18 cellular contexts compared by ENCODE assay signal in genomic region chr14:31568671-31569070, GRCh38. TPM values are rescaled to one million over a fixed set of nuclear protein-coding genes. Genes with fewer than 3 reads are reported as not detected.
DNase-seq lines count a peak whose midpoint lies in the region; ATAC-seq, FAIRE-seq and TF ChIP-seq lines count a peak whose summit lies in the region.
"Had no signal": no experiment of that assay in that cellular context is flagged by ENCODE, and none has a peak within 500 bp of the region (broad histone marks: within the 10 kb centered on the region; RNA-seq: fewer than 3 reads in every experiment).

No MANE protein-coding gene starts in this region.

- no peak overlapping the region for H3K9ac ChIP-seq in HepG2 (ENCODE audit: insufficient read depth, low read depth, low read length)

- H3K27me3 Mint-ChIP-seq in type B pancreatic cell = no peaks in the 10 kb centered on the region

- no peak overlapping the region for H3K4me3 Mint-ChIP-seq in type B pancreatic cell
- H3K4me3 Mint-ChIP-seq: immature natural killer cell, neural crest cell had no signal

- ATAC-seq in HepG2 (no peak), right lobe of liver (no peak)
- ATAC-seq: SK-N-SH treated with all-trans-retinoic acid at 6 μM for 48 hours had no signal

- intact Hi-C loops in HepG2 (cut with micrococcal nuclease; ENCODE audit: unreplicated experiment) (no loop called here), right lobe of liver (cut with DNase I) (no loop called here)

- TF ChIP-seq RAD21 in HepG2 (CRISPR knock-in tag; IDR thresholded peaks at IDR 0.05) = no peak

- H3K4me2 ChIP-seq in HepG2 (ENCODE audit: low read depth, low read length) = no peak overlapping the region

- H3K36me3 ChIP-seq in HepG2 (replicated peaks in 1 of 2; ENCODE audit: control insufficient read depth in 1 of 2, insufficient read depth in 2 of 2, low read length in 2 of 2) (peaks cover 13 to 20% of the 10 kb centered on the region in 2 experiments; a peak in 4 of 5 replicates), right lobe of liver (no peaks in the 10 kb centered on the region), WERI-Rb-1 (no peaks in the 10 kb centered on the region)

- H2AFZ ChIP-seq in HepG2 (ENCODE audit: low read length) = no peak overlapping the region

- no peak overlapping the region for H3K27ac Mint-ChIP-seq in type B pancreatic cell
- H3K27ac Mint-ChIP-seq: immature natural killer cell had no signal

- peaks cover 2% of the 10 kb centered on the region for H3K79me2 ChIP-seq in HepG2 (ENCODE audit: insufficient read depth, low read length)

- H3K4me1 ChIP-seq in HepG2 (ENCODE audit: insufficient read depth, low read length) (peaks cover 6% of the 10 kb centered on the region; the same call in 1 of the 2 replicates), right lobe of liver (no peaks in the 10 kb centered on the region)

- no peak overlapping the region for H3K4me3 ChIP-seq in HepG2 (replicated peaks in 1 of 3; ENCODE audit: insufficient read depth in 1 of 3, low read depth in 2 of 3, low read length in 3 of 3)
- no peak overlapping the region for H3K4me3 ChIP-seq in right lobe of liver
- no peak overlapping the region for H3K4me3 ChIP-seq in fibroblast of villous mesenchyme (ENCODE audit: low read depth, low read length)
- H3K4me3 ChIP-seq in WERI-Rb-1 (ENCODE audit: low read depth, low read length) = no peak overlapping the region
- H3K4me3 ChIP-seq: tibial artery had no signal

- TF ChIP-seq POLR2A in HepG2 (IDR thresholded peaks at IDR 0.05; ENCODE audit: insufficient read depth in 1 of 2, low read depth in 2 of 2, low read length in 2 of 2) = no peak
- no peak for TF ChIP-seq POLR2A in right lobe of liver (IDR thresholded peaks at IDR 0.05)

- no peak for TF ChIP-seq CTCF in HepG2 (CRISPR knock-in tag; IDR thresholded peaks at IDR 0.05)
- no peak for TF ChIP-seq CTCF in right lobe of liver (IDR thresholded peaks at IDR 0.05)
- TF ChIP-seq CTCF in fibroblast of villous mesenchyme (IDR thresholded peaks at IDR 0.05; ENCODE audit: insufficient read depth, low read depth, low read length) = no peak
- TF ChIP-seq CTCF in WERI-Rb-1 (IDR thresholded peaks at IDR 0.05; ENCODE audit: low read depth, low read length) = no peak
- no peak for TF ChIP-seq CTCF in type B pancreatic cell (conservative IDR thresholded peaks at IDR 0.05)

- H3K9me3 ChIP-seq in HepG2 (ENCODE audit: low read length) (no peaks in the 10 kb centered on the region), right lobe of liver (no peaks in the 10 kb centered on the region), WERI-Rb-1 (ENCODE audit: severe bottlenecking) (no peaks in the 10 kb centered on the region)
- H3K9me3 ChIP-seq: tibial artery had no signal

- H3K27me3 ChIP-seq in HepG2 (ENCODE audit: control insufficient read depth in 1 of 2, insufficient read depth in 2 of 2, low read length in 2 of 2) (no peaks in the 10 kb centered on the region), right lobe of liver (no peaks in the 10 kb centered on the region), WERI-Rb-1 (ENCODE audit: insufficient read depth, low read depth, severe bottlenecking) (no peaks in the 10 kb centered on the region)
- H3K27me3 ChIP-seq: tibial artery had no signal

- peaks cover 11% of the 10 kb centered on the region for H3K4me1 Mint-ChIP-seq in type B pancreatic cell (ENCODE audit: unreplicated experiment)

- no TSS peak for BruUV-seq in HepG2 (replicated peaks; lab: Mats Ljungman, UMichigan)

- H3K9me3 Mint-ChIP-seq in type B pancreatic cell = no peaks in the 10 kb centered on the region
- H3K9me3 Mint-ChIP-seq: immature natural killer cell, neural crest cell had no signal

- no peak overlapping the region for H3K27ac ChIP-seq in HepG2 (ENCODE audit: extremely low read length, insufficient read depth, low read length)
- no peak overlapping the region for H3K27ac ChIP-seq in right lobe of liver
- H3K27ac ChIP-seq in WERI-Rb-1 = no peak overlapping the region
- H3K27ac ChIP-seq: VCaP had no signal

- peaks cover 5% of the 10 kb centered on the region for H3K36me3 Mint-ChIP-seq in type B pancreatic cell

- in situ Hi-C loops in HepG2 (cut with HindIII; ENCODE audit: extremely low pct_ligation_motif_present, low pct_unique_long_range_greater_than_20kb) = no loop called here

- DNase-seq in HepG2 (ENCODE audit: low spot score) = no peak
- no peak for DNase-seq in right lobe of liver
- DNase-seq in amniotic epithelial cell (ENCODE audit: low read depth) = peak; percentile 91
- DNase-seq in fibroblast of villous mesenchyme (ENCODE audit: low read depth) = peak; percentile 79
- DNase-seq in NCI-H524 treated with DMSO at 0.1 percent for 48 hours (lab: John Stamatoyannopoulos, UW) = no peak
- no peak for DNase-seq in NCI-H2196 treated with DMSO at 0.1 percent for 48 hours (lab: John Stamatoyannopoulos, UW; ENCODE audit: unreplicated experiment)
- no peak for DNase-seq in WERI-Rb-1
- no peak for DNase-seq in type B pancreatic cell (ENCODE audit: extremely low spot score, unreplicated experiment)
- DNase-seq: activated effector memory CD4-positive, alpha-beta T cell treated with Interleukin-2 at 50 U/mL for 16 hours; immature natural killer cell; NCI-H1105 treated with DMSO at 0.1 percent for 48 hours; NCI-H2227 treated with DMSO at 0.1 percent for 48 hours; right cardiac atrium; stimulated activated CD4-positive, alpha-beta T cell treated with anti-CD3 and anti-CD28 coated beads, Interleukin-4, amount 100 ng/mL, for 24 hours; tibial artery had no signal

- 98% methylated on average over 1 of the region's 1 CpG for WGBS in HepG2 (ENCODE audit: low lambda C conversion rate)
- 90% methylated on average over 1 of the region's 1 CpG for WGBS in right lobe of liver (ENCODE audit: insufficient coverage, low coverage, low lambda C conversion rate, missing lambda C conversion rate)

- FAIRE-seq in HepG2 (lab: Jason Lieb, UNC) = no peak

- POLR2A ChIA-PET in HepG2 (lab: Yijun Ruan, JAX) = no interaction called here

- TF ChIP-seq EP300 in HepG2 (IDR thresholded peaks at IDR 0.05; ENCODE audit: low read depth in 2 of 2, low read length in 2 of 2) (no peak), HepG2 (CRISPR knock-in tag; IDR thresholded peaks at IDR 0.05; ENCODE audit: borderline replicate concordance) (no peak)

- H4K20me1 ChIP-seq in HepG2 (ENCODE audit: insufficient read depth, low read length) = no peaks in the 10 kb centered on the region

- CTCF ChIA-PET in HepG2 (lab: Yijun Ruan, JAX; ENCODE audit: low intra/inter-chr PET ratio, low total read pairs) = no interaction called here

TF ChIP-seq in HepG2, 621 proteins besides CTCF, POLR2A, EP300 and RAD21 (continues in another document):
- TF ChIP-seq HES4 (CRISPR knock-in tag; IDR thresholded peaks at IDR 0.05; ENCODE audit: borderline replicate concordance) (no peak), ZHX1 (CRISPR knock-in tag; IDR thresholded peaks at IDR 0.05; ENCODE audit: low read depth) (no peak)

RNA-seq across cellular contexts. Expression of gene NUBPL, which starts 7.5 kb away (rescaled TPM):
- total RNA-seq in HepG2 (2016; rRNA removed; fragmentation: Illumina TruSeq; extraction: Trizol) = 44.1 and 67.1 TPM in 2 replicates
- 2.8 and 3.6 TPM in 2 replicates for total RNA-seq in HepG2 (2016; cell fraction: cytosol; rRNA removed; fragmentation: Illumina TruSeq; extraction: Trizol; ENCODE audit: low read depth)
- total RNA-seq in HepG2 (2016; cell fraction: insoluble cytoplasmic fraction; rRNA removed; fragmentation: Illumina TruSeq; extraction: Trizol) = 46.0 and 66.8 TPM in 2 replicates
- total RNA-seq in HepG2 (2016; cell fraction: membrane; rRNA removed; fragmentation: Illumina TruSeq; extraction: Trizol) = 11.2 and 11.4 TPM in 2 replicates
- 89.2 and 90.0 TPM in 2 replicates for total RNA-seq in HepG2 (2016; cell fraction: nucleus; rRNA removed; fragmentation: Illumina TruSeq; extraction: Trizol)
- 15.8 and 21.3 TPM in 2 replicates for polyA plus RNA-seq in HepG2 (2011; rRNA removed)
- 8.7 and 14.2 TPM in 2 replicates for polyA plus RNA-seq in HepG2 (2011; cell fraction: cytosol; rRNA removed)
- 7.1 and 8.2 TPM in 2 replicates for polyA plus RNA-seq in HepG2 (2011; cell fraction: nucleus; rRNA removed)
- polyA plus RNA-seq in HepG2 (2012) = 16.0 and 24.2 TPM in 2 replicates
- polyA plus RNA-seq in HepG2 (2016; cell fraction: cytosol; fragmentation: Illumina TruSeq; extraction: Trizol; ENCODE audit: low read depth) = 2.0 and 2.5 TPM in 2 replicates
- polyA plus RNA-seq in HepG2 (2016; cell fraction: insoluble cytoplasmic fraction; fragmentation: Illumina TruSeq; extraction: Trizol; ENCODE audit: low read depth) = 46.1 and 49.1 TPM in 2 replicates
- polyA plus RNA-seq in HepG2 (2016; cell fraction: membrane; fragmentation: Illumina TruSeq; extraction: Trizol; ENCODE audit: low read depth) = 7.5 and 7.8 TPM in 2 replicates
- polyA plus RNA-seq in HepG2 (2016; cell fraction: nucleus; fragmentation: Illumina TruSeq; extraction: Trizol; ENCODE audit: insufficient read depth, low read depth) = 24.3 and 24.6 TPM in 2 replicates
- 3.7 and 19.6 TPM in 2 replicates for polyA minus RNA-seq in HepG2 (2011; rRNA and poly(A)+ RNA removed; ENCODE audit: low replicate concordance)
- polyA minus RNA-seq in HepG2 (2011; cell fraction: cytosol; rRNA and poly(A)+ RNA removed) = 16.4 and 17.6 TPM in 2 replicates
- polyA minus RNA-seq in HepG2 (2011; cell fraction: nucleus; rRNA and poly(A)+ RNA removed) = 89.0 and 103 TPM in 2 replicates
- total RNA-seq in right lobe of liver = 1 to 10 TPM; 6.3 to 9.5 (median 7.2) TPM
- 12.1 and 12.2 TPM in 2 replicates for total RNA-seq in fibroblast of villous mesenchyme
- 14.5 and 16.5 TPM in 2 replicates for total RNA-seq in type B pancreatic cell (ENCODE audit: low replicate concordance)

Comparison
In these comparisons a context has a peak if more than half of its experiments do, and no peak if none do; other contexts are left out.
1. DNase-seq: peak in amniotic epithelial cell (single experiment) and fibroblast of villous mesenchyme (single experiment); none in HepG2 (single experiment), right lobe of liver (0 of 3), NCI-H524 treated with DMSO at 0.1 percent for 48 hours (single experiment), NCI-H2196 treated with DMSO at 0.1 percent for 48 hours (single experiment), WERI-Rb-1 (single experiment) and type B pancreatic cell (single experiment).